In the genomic region with DNA sequence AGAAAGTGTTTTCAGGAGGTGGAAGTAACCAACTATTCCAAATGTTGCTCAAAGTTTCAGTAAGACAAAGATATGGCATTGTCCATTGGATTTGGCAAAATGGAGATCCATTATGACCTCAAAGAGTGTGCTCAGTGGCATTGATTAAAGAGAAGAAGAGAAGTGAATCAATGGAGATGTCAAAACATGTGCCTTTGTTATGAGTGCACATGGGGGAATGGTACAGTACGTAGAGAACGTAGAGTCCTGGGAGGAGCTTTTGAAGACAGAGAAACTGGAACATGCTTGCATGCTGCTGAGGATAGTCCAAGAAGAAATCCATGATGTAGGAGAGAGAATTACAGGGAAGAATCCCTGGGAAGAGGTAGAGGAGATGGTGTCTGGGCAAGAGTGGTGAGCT, we compare ENCODE assay signal across 38 cellular contexts. TPM values are rescaled to one million over a fixed set of nuclear protein-coding genes. Genes with fewer than 3 reads are reported as not detected.
"Had no signal": no experiment of that assay in that cellular context is flagged by ENCODE, and none has a peak within 500 bp of the region (broad histone marks: within the 10 kb centered on the region; RNA-seq: fewer than 3 reads in every experiment).

No MANE protein-coding gene starts in this region.

- H3K27me3 ChIP-seq: MG63 had no signal

- H3K27ac ChIP-seq: KMS-11 had no signal

- DNase-seq: Karpas-422, Kasumi-1, MG63, MM.1S, MV-4-11, NCI-H1048, NCI-H1092, NCI-H1092 treated with DMSO at 0.1 percent for 48 hours, NCI-H1105, NCI-H1105 treated with DMSO at 0.1 percent for 48 hours, NCI-H1417, NCI-H1417 treated with DMSO at 0.1 percent for 48 hours, NCI-H1436, NCI-H1436 treated with DMSO at 0.1 percent for 48 hours, NCI-H146, NCI-H1694, NCI-H1694 treated with DMSO at 0.1 percent for 48 hours, NCI-H187, NCI-H187 treated with DMSO at 0.1 percent for 48 hours, NCI-H1930, NCI-H2029 treated with DMSO at 0.1 percent for 48 hours, NCI-H2081, NCI-H2081 treated with DMSO at 0.1 percent for 48 hours, NCI-H2107, NCI-H2171, NCI-H2171 treated with DMSO at 0.1 percent for 48 hours, NCI-H2227 treated with DMSO at 0.1 percent for 48 hours, NCI-H226, NCI-H345, NCI-H446, NCI-H446 treated with DMSO at 0.1 percent for 48 hours, NCI-H510A, NCI-H510A treated with DMSO at 0.1 percent for 48 hours, NCI-H524 had no signal

- H3K4me3 ChIP-seq: MG63 had no signal

- H3K9ac ChIP-seq: KMS-11 had no signal

- H3K4me2 ChIP-seq: KMS-11 had no signal

- H3K9me3 ChIP-seq: MG63 had no signal

- H3K36me3 ChIP-seq: MG63 had no signal

RNA-seq across cellular contexts. Expression of gene PAX1, which starts 42.0 kb away (rescaled TPM):
- total RNA-seq: LHCN-M2, M059J, MCF 10A had no signal
